Comparison of ENCODE assay signal across 13 cellular contexts in genomic region chr10:86188326-86188725, GRCh38.
DNase-seq lines count a peak whose midpoint lies in the region; TF ChIP-seq lines count a peak whose summit lies in the region.
"Had no signal": no experiment of that assay in that cellular context is flagged by ENCODE, and none has a peak within 500 bp of the region (broad histone marks: within the 10 kb centered on the region; RNA-seq: fewer than 3 reads in every experiment).

No MANE protein-coding gene starts in this region.

- no peaks in the 10 kb centered on the region for H3K27me3 Mint-ChIP-seq in osteocyte (ENCODE audit: unreplicated experiment)
- peaks cover 2% of the 10 kb centered on the region for H3K27me3 Mint-ChIP-seq in endodermal cell (ENCODE audit: insufficient read depth)

- H3K36me3 ChIP-seq in thyroid gland (no peaks in the 10 kb centered on the region), endodermal cell (ENCODE audit: control insufficient read depth, insufficient read depth, low read length) (no peaks in the 10 kb centered on the region)
- H3K36me3 ChIP-seq: SJSA1 had no signal

- no peak for TF ChIP-seq CTCF in osteocyte (IDR thresholded peaks at IDR 0.05)
- no peak for TF ChIP-seq CTCF in thyroid gland (IDR thresholded peaks at IDR 0.05)
- TF ChIP-seq CTCF in GM20000 (IDR thresholded peaks at IDR 0.05; ENCODE audit: extremely low read depth, missing control alignments): no peak
- no peak for TF ChIP-seq CTCF in endodermal cell (conservative IDR thresholded peaks at IDR 0.05)

- H3K9me3 Mint-ChIP-seq in osteocyte (ENCODE audit: unreplicated experiment): no peaks in the 10 kb centered on the region
- H3K9me3 Mint-ChIP-seq in endodermal cell: peaks cover 4% of the 10 kb centered on the region

- 53% methylated on average over 3 of the region's 3 CpGs for WGBS in thyroid gland, 2 donors
- WGBS in endodermal cell (ENCODE audit: insufficient coverage in 1 of 2, insufficient read length in 1 of 2), 2 experiments: 91% methylated on average over 3 of the region's 3 CpGs; no CpG with 5 or more reads in 1 of the 2 experiments

- H3K4me1 ChIP-seq in thyroid gland (no peaks in the 10 kb centered on the region), endodermal cell (ENCODE audit: control insufficient read depth, insufficient read depth, low read length) (no peaks in the 10 kb centered on the region)
- H3K4me1 ChIP-seq: SJSA1 had no signal

- no peak overlapping the region for H3K9ac ChIP-seq in endodermal cell (ENCODE audit: extremely low read depth, low read length, poor library complexity, severe bottlenecking)

- intact Hi-C loops in thyroid gland (cut with DNase I): no loop called here

- H3K36me3 Mint-ChIP-seq in osteocyte (ENCODE audit: unreplicated experiment): no peaks in the 10 kb centered on the region
- no peaks in the 10 kb centered on the region for H3K36me3 Mint-ChIP-seq in endodermal cell (ENCODE audit: low read depth)
- H3K36me3 Mint-ChIP-seq: CD8-positive, alpha-beta memory T cell had no signal

- no peak overlapping the region for H3K27ac Mint-ChIP-seq in osteocyte (ENCODE audit: unreplicated experiment)
- H3K27ac Mint-ChIP-seq in endodermal cell: no peak overlapping the region

- H3K27ac ChIP-seq in thyroid gland (no peak overlapping the region), endodermal cell (ENCODE audit: low read depth, low read length) (no peak overlapping the region)
- H3K27ac ChIP-seq: RWPE1, SJSA1 had no signal

- peak; percentile 66 for DNase-seq in NCI-H69 (lab: John Stamatoyannopoulos, UW)
- DNase-seq in globus pallidus (ENCODE audit: low spot score): peak; percentile 86
- peak; percentile 62 for DNase-seq in osteocyte (ENCODE audit: extremely low spot score, unreplicated experiment)
- peak; percentile 26 to 28 for DNase-seq in thyroid gland
- DNase-seq in GM03348 (ENCODE audit: low spot score): no peak
- DNase-seq in GM20000 (ENCODE audit: low spot score): no peak
- DNase-seq in endodermal cell: no peak
- DNase-seq: CD8-positive, alpha-beta memory T cell; NCI-H187 treated with DMSO at 0.1 percent for 48 hours; NCI-H524 treated with DMSO at 0.1 percent for 48 hours had no signal

- TF ChIP-seq POLR2A in thyroid gland (IDR thresholded peaks at IDR 0.05): no peak

- H3K4me3 Mint-ChIP-seq in osteocyte (ENCODE audit: unreplicated experiment) (no peak overlapping the region), endodermal cell (no peak overlapping the region)
- H3K4me3 Mint-ChIP-seq: CD8-positive, alpha-beta memory T cell had no signal

- H3K27me3 ChIP-seq in thyroid gland: no peaks in the 10 kb centered on the region
- no peaks in the 10 kb centered on the region for H3K27me3 ChIP-seq in endodermal cell (ENCODE audit: control insufficient read depth, insufficient read depth, low read length, poor library complexity, severe bottlenecking)
- H3K27me3 ChIP-seq: SJSA1 had no signal

- H3K9me3 ChIP-seq in thyroid gland: no peaks in the 10 kb centered on the region
- H3K9me3 ChIP-seq in endodermal cell (ENCODE audit: control insufficient read depth, low read length): no peaks in the 10 kb centered on the region
- H3K9me3 ChIP-seq: SJSA1 had no signal

- no peaks in the 10 kb centered on the region for H3K4me1 Mint-ChIP-seq in osteocyte (ENCODE audit: unreplicated experiment)
- no peaks in the 10 kb centered on the region for H3K4me1 Mint-ChIP-seq in endodermal cell

- H3K4me3 ChIP-seq in thyroid gland (replicated peaks in 1 of 3) (no peak overlapping the region), endodermal cell (ENCODE audit: low read length) (no peak overlapping the region)
- H3K4me3 ChIP-seq: K562, SJSA1 had no signal

Comparison
In these comparisons a context has a peak if more than half of its experiments do, and no peak if none do; other contexts are left out.
1. DNase-seq: peak in NCI-H69 (single experiment), globus pallidus (single experiment), osteocyte (single experiment) and thyroid gland (2 of 2); none in GM03348 (single experiment), GM20000 (single experiment) and endodermal cell (single experiment).